ENCODE assay signal across 8 cellular contexts in the genomic region with DNA sequence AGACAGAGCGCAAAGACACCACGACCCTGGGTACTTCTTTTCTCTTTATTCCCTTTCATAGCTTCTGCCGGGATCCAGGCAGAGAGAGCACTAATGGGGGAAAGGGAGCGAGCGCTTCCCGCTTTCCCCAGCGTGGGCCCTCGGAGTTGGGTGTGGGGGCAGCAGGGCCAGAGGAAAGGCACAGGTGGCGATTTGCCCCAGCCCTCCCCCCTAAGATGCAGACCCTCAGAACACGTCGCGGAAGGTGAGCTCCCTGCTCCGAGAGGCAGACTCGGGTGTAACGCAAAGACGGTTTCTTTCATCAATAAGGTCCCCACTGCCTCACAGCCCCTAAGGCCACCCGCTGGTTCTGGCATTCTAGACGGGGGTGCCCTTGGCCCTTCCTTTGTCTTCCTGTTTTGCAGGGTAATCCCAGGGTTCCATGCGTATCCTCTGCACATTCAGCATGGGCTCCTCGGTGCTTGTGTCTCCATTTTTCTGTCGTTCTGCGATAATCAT. TPM values are rescaled to one million over a fixed set of nuclear protein-coding genes. Genes with fewer than 3 reads are reported as not detected.
DNase-seq lines count a peak whose midpoint lies in the region; ATAC-seq and TF ChIP-seq lines count a peak whose summit lies in the region.

No MANE protein-coding gene starts in this region.

- H3K4me3 Mint-ChIP-seq in activated CD8-positive, alpha-beta memory T cell treated with anti-CD3 and anti-CD28 coated beads, Interleukin-2, amount 10 ng/mL, durations not matched to agents 7 days and 5 days: peak overlapping the region; percentile 100

- peak overlapping the region; percentile 85 to 95 for H3K27ac ChIP-seq in tibial artery

- H3K36me3 Mint-ChIP-seq in activated CD8-positive, alpha-beta memory T cell treated with anti-CD3 and anti-CD28 coated beads, Interleukin-2, amount 10 ng/mL, durations not matched to agents 7 days and 5 days: peaks cover 7% of the 10 kb centered on the region
- peaks cover 11 to 15% of the 10 kb centered on the region in 2 donors for H3K36me3 Mint-ChIP-seq in activated naive CD4-positive, alpha-beta T cell treated with anti-CD3 and anti-CD28 coated beads, Interleukin-2, amount 50 U/mL, for 72 hours

- H3K9me3 ChIP-seq in tibial artery: no peaks in the 10 kb centered on the region

- no peak for TF ChIP-seq CTCF in tibial artery (IDR thresholded peaks at IDR 0.05)

- peak overlapping the region; percentile 98 for H3K27ac Mint-ChIP-seq in activated CD8-positive, alpha-beta memory T cell treated with anti-CD3 and anti-CD28 coated beads, Interleukin-2, amount 10 ng/mL, durations not matched to agents 7 days and 5 days
- H3K27ac Mint-ChIP-seq in activated naive CD4-positive, alpha-beta T cell treated with anti-CD3 and anti-CD28 coated beads, Interleukin-2, amount 50 U/mL, for 72 hours: peak overlapping the region; percentile 88 to 100

- H3K27me3 ChIP-seq in tibial artery: no peaks in the 10 kb centered on the region

- peaks cover 24 to 50% (median 40%) of the 10 kb centered on the region in 3 donors for H3K36me3 ChIP-seq in tibial artery

- peaks cover 0 to 61% (median 35%) of the 10 kb centered on the region in 4 donors for H3K4me1 ChIP-seq in tibial artery

- intact Hi-C loops in tibial artery (cut with DNase I; ENCODE audit: low total_unique reads): no loop called here

- DNase-seq in activated CD8-positive, alpha-beta memory T cell treated with anti-CD3 and anti-CD28 coated beads, Interleukin-2, amount 10 ng/mL, durations not matched to agents 7 days and 5 days: no peak
- no peak for DNase-seq in activated CD8-positive, alpha-beta memory T cell treated with anti-CD3 and anti-CD28 coated beads, Interleukin-2, amount 50 U/mL, for 48 hours
- DNase-seq in activated naive CD4-positive, alpha-beta T cell treated with anti-CD3 and anti-CD28 coated beads, Interleukin-2, amount 50 U/mL, for 72 hours (ENCODE audit: low spot score in 2 of 2): no peak
- DNase-seq in left lobe of liver (ENCODE audit: low spot score) (peak; percentile 48), tibial artery (no peak), D341Med (ENCODE audit: low spot score) (no peak), SKM-1 treated with dmso at 0.1 percent for 144 hours (lab: John Stamatoyannopoulos, UW; ENCODE audit: unreplicated experiment) (no peak), ecto neural progenitor cell (ENCODE audit: low spot score) (no peak)

- H3K4me1 Mint-ChIP-seq in activated CD8-positive, alpha-beta memory T cell treated with anti-CD3 and anti-CD28 coated beads, Interleukin-2, amount 10 ng/mL, durations not matched to agents 7 days and 5 days: peaks cover 13% of the 10 kb centered on the region

- H3K4me3 ChIP-seq in tibial artery: peak overlapping the region; percentile 87 to 99

- H3K27me3 Mint-ChIP-seq in activated CD8-positive, alpha-beta memory T cell treated with anti-CD3 and anti-CD28 coated beads, Interleukin-2, amount 10 ng/mL, durations not matched to agents 7 days and 5 days: no peaks in the 10 kb centered on the region

- no peak for ATAC-seq in activated CD8-positive, alpha-beta memory T cell treated with anti-CD3 and anti-CD28 coated beads, Interleukin-2, amount 10 ng/mL, durations not matched to agents 7 days and 5 days
- no peak for ATAC-seq in activated naive CD4-positive, alpha-beta T cell treated with anti-CD3 and anti-CD28 coated beads, Interleukin-2, amount 50 U/mL, for 72 hours
- ATAC-seq in left lobe of liver: no peak

- CTCF ChIA-PET in activated CD8-positive, alpha-beta memory T cell treated with anti-CD3 and anti-CD28 coated beads, Interleukin-2, amount 10 ng/mL, durations not matched to agents 7 days and 5 days (lab: Charles Lee): interaction anchor here (1.2 to 4.5 kb wide), 6 partner anchors 10 to 345 kb away, joined by 3 to 47 read pairs (median 6); a partner anchor contains a TSS

- H3K9me3 Mint-ChIP-seq in activated CD8-positive, alpha-beta memory T cell treated with anti-CD3 and anti-CD28 coated beads, Interleukin-2, amount 10 ng/mL, durations not matched to agents 7 days and 5 days (ENCODE audit: low read depth): no peaks in the 10 kb centered on the region
- H3K9me3 Mint-ChIP-seq in activated naive CD4-positive, alpha-beta T cell treated with anti-CD3 and anti-CD28 coated beads, Interleukin-2, amount 50 U/mL, for 72 hours: no peaks in the 10 kb centered on the region

RNA-seq across cellular contexts. Expression of a gene that starts 0.6 kb away (rescaled TPM):
- total RNA-seq in activated CD8-positive, alpha-beta memory T cell treated with anti-CD3 and anti-CD28 coated beads, Interleukin-2, amount 10 ng/mL, durations not matched to agents 7 days and 5 days: 10 to 100 TPM; 46.0 to 50.4 TPM
- total RNA-seq in activated naive CD4-positive, alpha-beta T cell treated with anti-CD3 and anti-CD28 coated beads, Interleukin-2, amount 50 U/mL, for 72 hours: 10 to 100 TPM; 30.9 to 55.6 TPM
- total RNA-seq in left lobe of liver: 30.9 TPM

RNA-seq across cellular contexts. Expression of a gene that starts 0.7 kb away (rescaled TPM):
- total RNA-seq in activated CD8-positive, alpha-beta memory T cell treated with anti-CD3 and anti-CD28 coated beads, Interleukin-2, amount 10 ng/mL, durations not matched to agents 7 days and 5 days: 10 to 100 TPM; 22.3 to 34.6 TPM
- total RNA-seq in activated naive CD4-positive, alpha-beta T cell treated with anti-CD3 and anti-CD28 coated beads, Interleukin-2, amount 50 U/mL, for 72 hours: 10 to 100 TPM; 21.9 to 24.0 TPM
- total RNA-seq in left lobe of liver: 6.8 TPM

RNA-seq across cellular contexts. Expression of a gene that starts 1.0 kb away (rescaled TPM):
- 100 to 1,000 TPM; 134 to 154 TPM for total RNA-seq in activated CD8-positive, alpha-beta memory T cell treated with anti-CD3 and anti-CD28 coated beads, Interleukin-2, amount 10 ng/mL, durations not matched to agents 7 days and 5 days
- total RNA-seq in activated naive CD4-positive, alpha-beta T cell treated with anti-CD3 and anti-CD28 coated beads, Interleukin-2, amount 50 U/mL, for 72 hours: 100 to 1,000 TPM; 106 to 180 TPM
- total RNA-seq in left lobe of liver: 61.4 TPM

RNA-seq across cellular contexts. Expression of a gene that starts 10.5 kb away (rescaled TPM):
- total RNA-seq in activated CD8-positive, alpha-beta memory T cell treated with anti-CD3 and anti-CD28 coated beads, Interleukin-2, amount 10 ng/mL, durations not matched to agents 7 days and 5 days: 10 to 100 TPM; 35.7 to 36.5 TPM
- 10 to 100 TPM; 19.1 to 29.2 TPM for total RNA-seq in activated naive CD4-positive, alpha-beta T cell treated with anti-CD3 and anti-CD28 coated beads, Interleukin-2, amount 50 U/mL, for 72 hours
- total RNA-seq in left lobe of liver: 49.1 TPM

RNA-seq across cellular contexts. Expression of a gene that starts 10.8 kb away (rescaled TPM):
- total RNA-seq in activated CD8-positive, alpha-beta memory T cell treated with anti-CD3 and anti-CD28 coated beads, Interleukin-2, amount 10 ng/mL, durations not matched to agents 7 days and 5 days: 10 to 100 TPM; 52.5 to 64.0 TPM
- 10 to 100 TPM; 41.0 to 48.3 TPM for total RNA-seq in activated naive CD4-positive, alpha-beta T cell treated with anti-CD3 and anti-CD28 coated beads, Interleukin-2, amount 50 U/mL, for 72 hours
- 37.9 TPM for total RNA-seq in left lobe of liver
